ENCODE assay signal across 15 cellular contexts in genomic region chr13:77781804-77782203, GRCh38.
DNase-seq lines count a peak whose midpoint lies in the region; ATAC-seq and TF ChIP-seq lines count a peak whose summit lies in the region.
"Had no signal": no experiment of that assay in that cellular context is flagged by ENCODE, and none has a peak within 500 bp of the region (broad histone marks: within the 10 kb centered on the region; RNA-seq: fewer than 3 reads in every experiment).

No MANE protein-coding gene starts in this region.

- no peak for DNase-seq in Right ventricle myocardium superior
- no peak for DNase-seq in right atrium auricular region (ENCODE audit: low spot score)
- DNase-seq in heart right ventricle = peak in 1 of 2 donors; percentile 21
- DNase-seq in mesothelial cell of epicardium (ENCODE audit: low spot score in 2 of 2, unreplicated experiment in 2 of 2) = no peak
- no peak for DNase-seq in HuH-7 (ENCODE audit: low spot score)
- no peak for DNase-seq in NCI-H524 (lab: John Stamatoyannopoulos, UW)
- DNase-seq: CD8-positive, alpha-beta memory T cell; DMS79 treated with DMSO at 0.1 percent for 48 hours; NCI-H1930; NCI-H2171; NCI-H526 treated with DMSO at 0.1 percent for 48 hours; PC-9 had no signal

- H3K36me3 ChIP-seq in right atrium auricular region (no peaks in the 10 kb centered on the region), heart right ventricle (no peaks in the 10 kb centered on the region)
- H3K36me3 ChIP-seq: BLaER1 treated with 17β-estradiol and CSF1 and Interleukin-3, amounts not matched to agents 10 nM and 100 nM had no signal

- TF ChIP-seq CTCF in right atrium auricular region (IDR thresholded peaks at IDR 0.05) (no peak), heart right ventricle (IDR thresholded peaks at IDR 0.05) (no peak), mesothelial cell of epicardium (IDR thresholded peaks at IDR 0.05; ENCODE audit: unreplicated experiment) (no peak)

- H3K4me3 ChIP-seq in right atrium auricular region (no peak overlapping the region), heart right ventricle (no peak overlapping the region)
- H3K4me3 ChIP-seq: BLaER1 treated with 17β-estradiol and CSF1 and Interleukin-3, amounts not matched to agents 10 nM and 100 nM; PC-9 had no signal

- intact Hi-C loops in Right ventricle myocardium superior (cut with DNase I) = no loop called here
- intact Hi-C loops in heart right ventricle (cut with DNase I) = loop anchor here in 5 of 10 donors (2.0 to 10.0 kb wide), 3 partner anchors 113 to 339 kb away; partner anchors contain the start of gene EDNRB (in 1 of the 5)

- H3K4me1 ChIP-seq in right atrium auricular region = no peaks in the 10 kb centered on the region
- H3K4me1 ChIP-seq in heart right ventricle = peaks cover 0 to 9% (median 0%) of the 10 kb centered on the region in 9 donors

- H3K4me3 Mint-ChIP-seq in mesothelial cell of epicardium = no peak overlapping the region
- H3K4me3 Mint-ChIP-seq: CD8-positive, alpha-beta memory T cell had no signal

- peaks cover 10% of the 10 kb centered on the region for H3K27me3 Mint-ChIP-seq in mesothelial cell of epicardium (ENCODE audit: low read depth)

- H3K4me1 Mint-ChIP-seq in mesothelial cell of epicardium = peaks cover 18% of the 10 kb centered on the region

- no peaks in the 10 kb centered on the region for H3K9me3 Mint-ChIP-seq in mesothelial cell of epicardium

- H3K36me3 Mint-ChIP-seq in mesothelial cell of epicardium = no peaks in the 10 kb centered on the region
- H3K36me3 Mint-ChIP-seq: CD8-positive, alpha-beta memory T cell had no signal

- H3K27me3 ChIP-seq in right atrium auricular region = no peaks in the 10 kb centered on the region
- H3K27me3 ChIP-seq in heart right ventricle = no peaks in the 10 kb centered on the region
- H3K27me3 ChIP-seq: BLaER1 treated with 17β-estradiol and CSF1 and Interleukin-3, amounts not matched to agents 10 nM and 100 nM had no signal

- ATAC-seq in Right ventricle myocardium superior (ENCODE audit: poor library complexity) (peak; percentile 60), heart right ventricle (peak in 5 of 8 donors; percentile 47 to 80 (median 54)), GM21390 (IDR thresholded peaks at IDR 0.05; ENCODE audit: unreplicated experiment) (no peak)

- H3K9me3 ChIP-seq in right atrium auricular region (no peaks in the 10 kb centered on the region), heart right ventricle (no peaks in the 10 kb centered on the region)

- H3K27ac ChIP-seq in right atrium auricular region (no peak overlapping the region), heart right ventricle (no peak overlapping the region)
- H3K27ac ChIP-seq: BLaER1 treated with 17β-estradiol and CSF1 and Interleukin-3, amounts not matched to agents 10 nM and 100 nM; KMS-11; PC-9 had no signal

- H3K27ac Mint-ChIP-seq in mesothelial cell of epicardium = peak overlapping the region; percentile 8
- H3K27ac Mint-ChIP-seq: CD8-positive, alpha-beta memory T cell had no signal
